ENCODE assay signal across 27 cellular contexts in the genomic region with DNA sequence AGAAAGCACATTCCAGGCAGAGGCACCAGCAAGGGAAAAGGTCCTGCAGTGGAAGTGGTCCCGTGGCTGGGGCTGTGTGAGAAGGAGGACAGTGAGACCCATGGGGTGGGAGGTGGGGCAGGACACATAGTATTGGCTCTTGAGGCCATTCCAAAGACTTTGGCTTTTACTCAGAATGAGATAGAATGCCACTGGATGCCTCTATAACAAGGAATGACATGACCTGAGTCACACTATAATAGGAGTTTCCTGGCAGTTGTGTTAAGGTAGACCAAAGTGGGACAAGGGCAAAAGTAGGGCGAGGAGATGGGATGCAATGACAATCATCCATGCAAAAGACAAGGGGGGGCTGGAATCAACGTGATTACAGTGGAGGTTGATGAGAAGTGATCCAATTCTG. TPM values are rescaled to one million over a fixed set of nuclear protein-coding genes. Genes with fewer than 3 reads are reported as not detected.
"Had no signal": no experiment of that assay in that cellular context is flagged by ENCODE, and none has a peak within 500 bp of the region (broad histone marks: within the 10 kb centered on the region; RNA-seq: fewer than 3 reads in every experiment).

No MANE protein-coding gene starts in this region.

- H3K9me3 ChIP-seq: gastrocnemius medialis, stomach, thyroid gland, upper lobe of right lung had no signal

- H2AFZ ChIP-seq: hepatocyte, neural progenitor cell had no signal

- H3K9ac ChIP-seq: neural progenitor cell had no signal

- H3K4me2 ChIP-seq: hepatocyte, neural progenitor cell had no signal

- DNase-seq: activated CD4-positive, alpha-beta memory T cell treated with anti-CD3 and anti-CD28 coated beads for 36 hours; activated CD4-positive, alpha-beta T cell treated with anti-CD3 and anti-CD28 coated beads, Interleukin-2, amount 10 ng/mL, durations not matched to agents 24 days and 14 days; activated CD4-positive, CD25-positive, alpha-beta regulatory T cell treated with anti-CD3 and anti-CD28 coated beads, Interleukin-2, amount 50 U/mL, for 72 hours; activated CD8-positive, alpha-beta memory T cell treated with anti-CD3 and anti-CD28 coated beads, Interleukin-2, amount 50 U/mL, for 48 hours; activated gamma-delta T cell treated with Interleukin-2 at 50 U/mL for 16 hours; activated naive CD4-positive, alpha-beta T cell treated with anti-CD3 and anti-CD28 coated beads, Interleukin-2, amount 50 U/mL, for 16 hours; activated T-cell treated with anti-CD3 and anti-CD28 coated beads, Interleukin-2, amount 50 U/mL, for 4 hours; amniotic stem cell; brain microvascular endothelial cell; endodermal cell; gastrocnemius medialis; glutamatergic neuron; kidney; natural killer cell; posterior cingulate gyrus; right cardiac atrium; stimulated activated CD4-positive, alpha-beta T cell treated with anti-CD3 and anti-CD28 coated beads, Interleukin-15, amount 100 ng/mL, for 24 hours; stimulated activated CD4-positive, alpha-beta T cell treated with anti-CD3 and anti-CD28 coated beads, Interleukin-2, amount 100 ng/mL, for 24 hours; stimulated activated naive B cell treated with anti-CD40 and anti-IgM and Interleukin-4, amounts not matched to agents 10 μg/mL and 1 μg/mL and 100 μg/mL, for 72 hours; stomach; T-helper 9 cell; thyroid gland; upper lobe of right lung; WERI-Rb-1 had no signal

- H3K27ac ChIP-seq: brain microvascular endothelial cell, gastrocnemius medialis, neural progenitor cell, stomach, thyroid gland, upper lobe of right lung, WERI-Rb-1 had no signal

- ATAC-seq: activated T-cell treated with anti-CD3 and anti-CD28 coated beads, Interleukin-2, amount 50 U/mL, for 4 hours; activated T-helper 17 cell treated with anti-CD3 and anti-CD28 coated beads, Interleukin-2, amount 50 U/mL, for 72 hours; gastrocnemius medialis; natural killer cell; right cardiac atrium; stimulated activated naive B cell treated with anti-CD40 and anti-IgM and Interleukin-4, amounts not matched to agents 10 μg/mL and 1 μg/mL and 100 μg/mL, for 72 hours; upper lobe of right lung had no signal

- H3K4me1 ChIP-seq: gastrocnemius medialis, stomach, upper lobe of right lung had no signal

- H3K36me3 ChIP-seq: brain microvascular endothelial cell, gastrocnemius medialis, neural progenitor cell, stomach, thyroid gland, upper lobe of right lung, WERI-Rb-1 had no signal

- H3K79me2 ChIP-seq: hepatocyte had no signal

- H3K4me3 ChIP-seq: gastrocnemius medialis, hepatocyte, neural progenitor cell, stomach, thyroid gland, upper lobe of right lung had no signal

- H3K27me3 ChIP-seq: brain microvascular endothelial cell, gastrocnemius medialis, hepatocyte, neural progenitor cell, stomach, thyroid gland, upper lobe of right lung had no signal

RNA-seq across cellular contexts. Expression of a gene that starts 24.7 kb away (rescaled TPM):
- total RNA-seq: activated CD4-positive, alpha-beta memory T cell treated with anti-CD3 and anti-CD28 coated beads for 36 hours; natural killer cell had no signal
